In genomic region chr1:170262540-170262939, GRCh38 we compare ENCODE assay signal across 16 cellular contexts.
DNase-seq lines count a peak whose midpoint lies in the region; TF ChIP-seq lines count a peak whose summit lies in the region.
"Had no signal": no experiment of that assay in that cellular context is flagged by ENCODE, and none has a peak within 500 bp of the region (broad histone marks: within the 10 kb centered on the region; RNA-seq: fewer than 3 reads in every experiment).

No MANE protein-coding gene starts in this region.

- in situ Hi-C loops in GM23248 (cut with MboI) = no loop called here

- no peaks in the 10 kb centered on the region for H3K79me2 ChIP-seq in GM23248 (ENCODE audit: insufficient read depth)

- no peak overlapping the region for H3K4me2 ChIP-seq in GM23248 (ENCODE audit: unreplicated experiment)
- H3K4me2 ChIP-seq: BLaER1, KMS-11, PC-9 had no signal

- no peak overlapping the region for H3K9ac ChIP-seq in GM23248
- H3K9ac ChIP-seq: BLaER1, KMS-11 had no signal

- TF ChIP-seq CTCF in ascending aorta (IDR thresholded peaks at IDR 0.05) (no peak), uterus (IDR thresholded peaks at IDR 0.05) (no peak)

- no peak overlapping the region for H3K27ac ChIP-seq in GM23248
- peak overlapping the region; percentile 43 to 52 for H3K27ac ChIP-seq in ascending aorta
- H3K27ac ChIP-seq in uterus = peak overlapping the region; percentile 29 to 42
- H3K27ac ChIP-seq: BLaER1, KMS-11, PC-9 had no signal

- peaks cover 16% of the 10 kb centered on the region for H3K4me1 ChIP-seq in GM23248 (ENCODE audit: insufficient read depth)
- H3K4me1 ChIP-seq in ascending aorta = peaks cover 3 to 8% of the 10 kb centered on the region in 2 donors
- H3K4me1 ChIP-seq in uterus = no peaks in the 10 kb centered on the region
- H3K4me1 ChIP-seq: BLaER1 had no signal

- 38% methylated on average over 1 of the region's 1 CpG for WGBS in GM23248 (ENCODE audit: low coverage in 1 of 2, low lambda C conversion rate in 2 of 2, missing lambda C conversion rate in 2 of 2), 2 experiments

- H3K36me3 ChIP-seq in GM23248 (ENCODE audit: low read depth) (no peaks in the 10 kb centered on the region), ascending aorta (no peaks in the 10 kb centered on the region), uterus (no peaks in the 10 kb centered on the region)
- H3K36me3 ChIP-seq: BLaER1 had no signal

- no peak overlapping the region for H3K4me3 ChIP-seq in GM23248
- no peak overlapping the region for H3K4me3 ChIP-seq in ascending aorta
- no peak overlapping the region for H3K4me3 ChIP-seq in uterus
- H3K4me3 ChIP-seq: BLaER1, PC-9 had no signal

- peak; percentile 10 for DNase-seq in GM23248
- DNase-seq in ascending aorta (ENCODE audit: low spot score in 2 of 2) = no peak
- peak; percentile 56 for DNase-seq in fibroblast of peridontal ligament (ENCODE audit: extremely low read depth)
- DNase-seq in uterus = no peak
- DNase-seq in SHP77 (lab: John Stamatoyannopoulos, UW) = no peak
- DNase-seq in DMS53 (lab: John Stamatoyannopoulos, UW) = no peak
- DNase-seq in RKO (ENCODE audit: low spot score) = no peak
- DNase-seq: Calu3; CD8-positive, alpha-beta T cell; MV-4-11; NCI-H1417 treated with DMSO at 0.1 percent for 48 hours; NCI-H2029; NCI-H526; PC-9 had no signal

- H3K27me3 ChIP-seq in GM23248 (replicated peaks; ENCODE audit: insufficient read depth) = no peaks in the 10 kb centered on the region
- H3K27me3 ChIP-seq in ascending aorta = no peaks in the 10 kb centered on the region
- H3K27me3 ChIP-seq in uterus = no peaks in the 10 kb centered on the region
- H3K27me3 ChIP-seq: BLaER1 had no signal

- H4K20me1 ChIP-seq in GM23248 (ENCODE audit: insufficient read depth) = no peaks in the 10 kb centered on the region
- H4K20me1 ChIP-seq: BLaER1 had no signal

- H3F3A ChIP-seq in GM23248 (ENCODE audit: insufficient read depth) = peaks cover 10% of the 10 kb centered on the region; the same call in 1 of the 2 replicates

- no peak for TF ChIP-seq POLR2A in uterus (IDR thresholded peaks at IDR 0.05)

- H3K9me3 ChIP-seq in GM23248 (ENCODE audit: low read depth) (no peaks in the 10 kb centered on the region), ascending aorta (no peaks in the 10 kb centered on the region), uterus (no peaks in the 10 kb centered on the region)
- H3K9me3 ChIP-seq: BLaER1 had no signal

- H2AFZ ChIP-seq in GM23248 = no peak overlapping the region
- H2AFZ ChIP-seq: PC-9 had no signal

- H3K9me2 ChIP-seq in GM23248 (ENCODE audit: insufficient read depth) = no peaks in the 10 kb centered on the region

- intact Hi-C loops in ascending aorta (cut with DNase I) = no loop called here
- intact Hi-C loops in uterus (cut with DNase I; ENCODE audit: low total_unique reads) = no loop called here

Comparison
In these comparisons a context has a peak if more than half of its experiments do, and no peak if none do; other contexts are left out.
1. DNase-seq: peak in GM23248 (single experiment) and fibroblast of peridontal ligament (single experiment); none in ascending aorta (0 of 2), uterus (0 of 2), SHP77 (0 of 2), DMS53 (single experiment) and RKO (single experiment).